Comparison of ENCODE assay signal across 8 cellular contexts in genomic region chrX:136909706-136910564, GRCh38. TPM values are rescaled to one million over a fixed set of nuclear protein-coding genes. Genes with fewer than 3 reads are reported as not detected.
DNase-seq lines count a peak whose midpoint lies in the region; ATAC-seq and TF ChIP-seq lines count a peak whose summit lies in the region.

No MANE protein-coding gene starts in this region.

- H3K27me3 Mint-ChIP-seq in CD4-positive, CD25-positive, alpha-beta regulatory T cell: no peaks in the 10 kb centered on the region

- H3K36me3 Mint-ChIP-seq in CD4-positive, CD25-positive, alpha-beta regulatory T cell: no peaks in the 10 kb centered on the region

- H3K36me3 ChIP-seq in CD4-positive, CD25-positive, alpha-beta regulatory T cell (ENCODE audit: control insufficient read depth, insufficient read depth, low read length): no peaks in the 10 kb centered on the region
- no peaks in the 10 kb centered on the region for H3K36me3 ChIP-seq in ectodermal cell (ENCODE audit: control insufficient read depth, insufficient read depth, low read length)

- intact Hi-C loops in lower leg skin (cut with DNase I; ENCODE audit: low total_unique reads): no loop called here

- H3K4me1 ChIP-seq in CD4-positive, CD25-positive, alpha-beta regulatory T cell (ENCODE audit: control insufficient read depth, insufficient read depth, low read length, poor library complexity, severe bottlenecking): no peaks in the 10 kb centered on the region
- H3K4me1 ChIP-seq in ectodermal cell (ENCODE audit: control insufficient read depth, insufficient read depth, low read length): no peaks in the 10 kb centered on the region

- peak; percentile 61 to 67 for ATAC-seq in CD4-positive, CD25-positive, alpha-beta regulatory T cell (ENCODE audit: low read depth in 2 of 2)
- ATAC-seq in GM19438 (IDR thresholded peaks at IDR 0.05; ENCODE audit: low read depth, unreplicated experiment) (peak; percentile 66), HG03571 (IDR thresholded peaks at IDR 0.05; ENCODE audit: unreplicated experiment) (peak; percentile 66)

- no peak for TF ChIP-seq CTCF in lower leg skin (IDR thresholded peaks at IDR 0.05)

- DNase-seq in CD4-positive, CD25-positive, alpha-beta regulatory T cell: peak; percentile 48 to 77 (median 68)
- peak; percentile 87 for DNase-seq in NCI-H748 treated with DMSO at 0.1 percent for 48 hours (lab: John Stamatoyannopoulos, UW)
- DNase-seq in activated CD4-positive, alpha-beta T cell treated with anti-CD3 and anti-CD28 coated beads, Interleukin-2, amount 50 U/mL, for 4 hours: peak; percentile 53 to 56
- DNase-seq in lower leg skin (ENCODE audit: low spot score in 2 of 2): peak; percentile 91 to 95
- peak; percentile 28 to 62 for DNase-seq in stimulated activated CD4-positive, alpha-beta T cell treated with anti-CD3 and anti-CD28 coated beads, Interleukin-4, amount 100 ng/mL, for 48 hours (ENCODE audit: low read depth in 2 of 2)

- no peaks in the 10 kb centered on the region for H3K9me3 Mint-ChIP-seq in CD4-positive, CD25-positive, alpha-beta regulatory T cell

- H3K27ac ChIP-seq in CD4-positive, CD25-positive, alpha-beta regulatory T cell (ENCODE audit: insufficient read depth, low read length, poor library complexity, severe bottlenecking): peak overlapping the region; percentile 87
- peak overlapping the region; percentile 90 for H3K27ac ChIP-seq in ectodermal cell (ENCODE audit: insufficient read depth, low read depth, low read length, poor library complexity, severe bottlenecking)

- no peaks in the 10 kb centered on the region for H3K27me3 ChIP-seq in CD4-positive, CD25-positive, alpha-beta regulatory T cell (ENCODE audit: control insufficient read depth, insufficient read depth, low read length)
- H3K27me3 ChIP-seq in ectodermal cell (ENCODE audit: control insufficient read depth, insufficient read depth, low read length, poor library complexity, severe bottlenecking): no peaks in the 10 kb centered on the region

- H3K4me1 Mint-ChIP-seq in CD4-positive, CD25-positive, alpha-beta regulatory T cell: peaks cover 4 to 19% (median 6%) of the 10 kb centered on the region in 4 donors

- peak overlapping the region; percentile 85 for H3K4me3 ChIP-seq in CD4-positive, CD25-positive, alpha-beta regulatory T cell (ENCODE audit: low read depth, low read length)
- H3K4me3 ChIP-seq in ectodermal cell (ENCODE audit: insufficient read depth, low read depth, low read length): peak overlapping the region; percentile 68
- peak overlapping the region; percentile 52 for H3K4me3 ChIP-seq in lower leg skin (ENCODE audit: low read depth, poor library complexity, severe bottlenecking)

- WGBS in ectodermal cell, 2 experiments: 0% methylated on average over 26 of the region's 26 CpGs
- 0 to 43% methylated on average over 26 of the region's 26 CpGs for WGBS in lower leg skin, 2 donors

- H3K4me3 Mint-ChIP-seq in CD4-positive, CD25-positive, alpha-beta regulatory T cell: peak overlapping the region; percentile 94 to 96 (median 95)

- H3K27ac Mint-ChIP-seq in CD4-positive, CD25-positive, alpha-beta regulatory T cell: peak overlapping the region; percentile 80 to 88 (median 87)

- no peaks in the 10 kb centered on the region for H3K9me3 ChIP-seq in CD4-positive, CD25-positive, alpha-beta regulatory T cell (ENCODE audit: control insufficient read depth in 2 of 2, low read length in 2 of 2)
- no peaks in the 10 kb centered on the region for H3K9me3 ChIP-seq in ectodermal cell (ENCODE audit: control insufficient read depth, low read length)

- TF ChIP-seq POLR2A in lower leg skin (IDR thresholded peaks at IDR 0.05): no peak

RNA-seq across cellular contexts. Expression of gene RBMX, which starts 29.4 kb away (rescaled TPM):
- total RNA-seq in CD4-positive, CD25-positive, alpha-beta regulatory T cell: 249 TPM
- polyA plus RNA-seq in CD4-positive, CD25-positive, alpha-beta regulatory T cell: 100 to 1,000 TPM; 181 to 243 (median 200) TPM
- 709 TPM for polyA plus RNA-seq in ectodermal cell (2013, experiment 1 of 4)
- polyA plus RNA-seq in ectodermal cell (2013, experiment 2 of 4): 667 TPM
- 542 TPM for polyA plus RNA-seq in ectodermal cell (2013, experiment 3 of 4)
- 574 TPM for polyA plus RNA-seq in ectodermal cell (2013, experiment 4 of 4)
- 100 to 1,000 TPM; 181 to 343 (median 223) TPM for total RNA-seq in lower leg skin

Comparison
In these comparisons a context has a peak if more than half of its experiments do, and no peak if none do; other contexts are left out.
1. Peak in every context shown above with its lines: DNase-seq, ATAC-seq, H3K4me3 ChIP-seq and H3K27ac ChIP-seq.